21 cellular contexts compared by ENCODE assay signal in genomic region chrX:3950373-3950772, GRCh38.
DNase-seq lines count a peak whose midpoint lies in the region; ATAC-seq and TF ChIP-seq lines count a peak whose summit lies in the region.
"Had no signal": no experiment of that assay in that cellular context is flagged by ENCODE, and none has a peak within 500 bp of the region (broad histone marks: within the 10 kb centered on the region; RNA-seq: fewer than 3 reads in every experiment).

No MANE protein-coding gene starts in this region.

- no peak overlapping the region for H2AFZ ChIP-seq in mammary epithelial cell (ENCODE audit: low read depth, low read length)
- H2AFZ ChIP-seq: GM23338, PC-9 had no signal

- no peaks in the 10 kb centered on the region for H3K27me3 Mint-ChIP-seq in MCF 10A (ENCODE audit: insufficient read depth, unreplicated experiment)
- H3K27me3 Mint-ChIP-seq in T-helper 2 cell treated with Interferon-gamma antibody and Interleukin-4, amounts not matched to agents 5 μg/mL and 100 μg/mL, for 36 hours (ENCODE audit: low read depth) = no peaks in the 10 kb centered on the region

- intact Hi-C loops in mammary epithelial cell (cut with micrococcal nuclease) (no loop called here), MCF 10A (cut with micrococcal nuclease) (no loop called here)

- no peaks in the 10 kb centered on the region for H3K27me3 ChIP-seq in mammary epithelial cell (ENCODE audit: insufficient read depth, low read length)
- no peaks in the 10 kb centered on the region for H3K27me3 ChIP-seq in brain microvascular endothelial cell (replicated peaks)
- no peaks in the 10 kb centered on the region for H3K27me3 ChIP-seq in BE2C

- H4K20me1 ChIP-seq in mammary epithelial cell (ENCODE audit: insufficient read depth, low read length) = no peaks in the 10 kb centered on the region

- no peaks in the 10 kb centered on the region for H3K36me3 Mint-ChIP-seq in MCF 10A (ENCODE audit: insufficient read depth, unreplicated experiment)
- H3K36me3 Mint-ChIP-seq in T-helper 2 cell treated with Interferon-gamma antibody and Interleukin-4, amounts not matched to agents 5 μg/mL and 100 μg/mL, for 36 hours (ENCODE audit: low read depth) = no peaks in the 10 kb centered on the region

- H3K9ac ChIP-seq in mammary epithelial cell (ENCODE audit: insufficient read depth, low read length) = no peak overlapping the region

- H3K4me1 ChIP-seq in mammary epithelial cell (ENCODE audit: insufficient read depth, low read length) (no peaks in the 10 kb centered on the region), BE2C (no peaks in the 10 kb centered on the region)

- H3K4me3 ChIP-seq in mammary epithelial cell (replicated peaks in 1 of 3; ENCODE audit: insufficient read depth in 1 of 3, low read depth in 2 of 3, low read length in 3 of 3) = no peak overlapping the region
- no peak overlapping the region for H3K4me3 ChIP-seq in brain microvascular endothelial cell (ENCODE audit: low read depth, low read length)
- H3K4me3 ChIP-seq in BE2C (ENCODE audit: low read depth, low read length) = no peak overlapping the region
- H3K4me3 ChIP-seq: GM23338, PC-9 had no signal

- WGBS in mammary epithelial cell (ENCODE audit: low coverage, missing lambda C conversion rate) = 53% methylated on average over 3 of the region's 3 CpGs

- CTCF ChIA-PET in mammary epithelial cell (lab: Charles Lee; ENCODE audit: low non-redundant PET) = no interaction called here
- CTCF ChIA-PET in MCF 10A (lab: Yijun Ruan, JAX) = interaction anchor here (0.6 to 1.6 kb wide), 4 partner anchors 12 to 783 kb away, joined by 3 to 10 read pairs (median 3); no protein-coding TSS in a partner anchor

- DNase-seq in mammary epithelial cell (peak; percentile 26), MCF 10A (ENCODE audit: unreplicated experiment) (no peak), brain microvascular endothelial cell (peak; percentile 16), iris pigment epithelial cell (ENCODE audit: low read depth) (peak; percentile 2), stromal cell of bone marrow (ENCODE audit: low read depth) (peak; percentile 12), BE2C (no peak), omental fat pad (ENCODE audit: low spot score) (no peak)
- DNase-seq in T-helper 2 cell treated with Interferon-gamma antibody and Interleukin-4, amounts not matched to agents 5 μg/mL and 100 μg/mL, for 36 hours (ENCODE audit: low spot score) = no peak
- DNase-seq: H9, Kasumi-1, NCI-H1105 treated with DMSO at 0.1 percent for 48 hours, NCI-H146, NCI-H1930, NCI-H2107, NCI-H526 treated with DMSO at 0.1 percent for 48 hours, SHP77 had no signal

- no peak overlapping the region for H3K4me3 Mint-ChIP-seq in MCF 10A (ENCODE audit: unreplicated experiment)
- H3K4me3 Mint-ChIP-seq in T-helper 2 cell treated with Interferon-gamma antibody and Interleukin-4, amounts not matched to agents 5 μg/mL and 100 μg/mL, for 36 hours = no peak overlapping the region
- H3K4me3 Mint-ChIP-seq: GM23338, H9 had no signal

- H3K9me3 Mint-ChIP-seq in MCF 10A (ENCODE audit: unreplicated experiment) = peaks cover 15% of the 10 kb centered on the region
- no peaks in the 10 kb centered on the region for H3K9me3 Mint-ChIP-seq in T-helper 2 cell treated with Interferon-gamma antibody and Interleukin-4, amounts not matched to agents 5 μg/mL and 100 μg/mL, for 36 hours

- no peak overlapping the region for H3K27ac ChIP-seq in mammary epithelial cell (ENCODE audit: insufficient read depth, low read depth, low read length)
- no peak overlapping the region for H3K27ac ChIP-seq in brain microvascular endothelial cell
- H3K27ac ChIP-seq: 22Rv1, PC-9, RWPE1 had no signal

- TF ChIP-seq CTCF in mammary epithelial cell (conservative IDR thresholded peaks at IDR 0.05 in 1 of 2, IDR thresholded peaks at IDR 0.05 in 1 of 2; ENCODE audit: extremely low read depth in 1 of 2, insufficient read depth in 1 of 2, low read depth in 1 of 2, low read length in 2 of 2) (no peak), MCF 10A (IDR thresholded peaks at IDR 0.05; ENCODE audit: unreplicated experiment) (no peak), brain microvascular endothelial cell (IDR thresholded peaks at IDR 0.05; ENCODE audit: low read depth, low read length, missing control alignments) (no peak), BE2C (IDR thresholded peaks at IDR 0.05; ENCODE audit: low read depth, low read length) (no peak), omental fat pad (IDR thresholded peaks at IDR 0.05) (no peak)

- H3K79me2 ChIP-seq in mammary epithelial cell (ENCODE audit: insufficient read depth, low read length) = no peaks in the 10 kb centered on the region

- BruUV-seq in mammary epithelial cell (replicated peaks; lab: Mats Ljungman, UMichigan) = no TSS peak
- no TSS peak for BruUV-seq in MCF 10A (replicated peaks; lab: Mats Ljungman, UMichigan)

- POLR2A ChIA-PET in MCF 10A (lab: Yijun Ruan, JAX) = no interaction called here

- H3K9me3 ChIP-seq in mammary epithelial cell (replicated peaks; ENCODE audit: insufficient read depth, low read length) = peaks cover 3% of the 10 kb centered on the region
- no peaks in the 10 kb centered on the region for H3K9me3 ChIP-seq in BE2C

- no peak for ATAC-seq in omental fat pad (ENCODE audit: low FRiP score)
- ATAC-seq: GM23338, HepG2 had no signal

- H3K4me2 ChIP-seq in mammary epithelial cell (ENCODE audit: insufficient read depth, low read depth, low read length) = no peak overlapping the region
- H3K4me2 ChIP-seq: GM23338, PC-9 had no signal

- dilution Hi-C loops in mammary epithelial cell (cut with HindIII; ENCODE audit: low sequenced_read_pairs) = no loop called here

- in situ Hi-C loops in mammary epithelial cell (cut with MboI; ENCODE audit: low sequenced_read_pairs in 2 of 2) = no loop called here
- in situ Hi-C loops in brain microvascular endothelial cell (cut with HindIII; ENCODE audit: low pct_ligation_motif_present, low sequenced_read_pairs) = no loop called here

- no peak overlapping the region for H3K27ac Mint-ChIP-seq in MCF 10A (ENCODE audit: low read depth, unreplicated experiment)
- no peak overlapping the region for H3K27ac Mint-ChIP-seq in T-helper 2 cell treated with Interferon-gamma antibody and Interleukin-4, amounts not matched to agents 5 μg/mL and 100 μg/mL, for 36 hours
- H3K27ac Mint-ChIP-seq: GM23338, H9 had no signal

- no peaks in the 10 kb centered on the region for H3K36me3 ChIP-seq in mammary epithelial cell (ENCODE audit: insufficient read depth, low read length)
- H3K36me3 ChIP-seq in brain microvascular endothelial cell (replicated peaks) = no peaks in the 10 kb centered on the region
- H3K36me3 ChIP-seq in BE2C = no peaks in the 10 kb centered on the region

- H3K4me1 Mint-ChIP-seq in MCF 10A (ENCODE audit: insufficient read depth, unreplicated experiment) = no peaks in the 10 kb centered on the region
- H3K4me1 Mint-ChIP-seq in T-helper 2 cell treated with Interferon-gamma antibody and Interleukin-4, amounts not matched to agents 5 μg/mL and 100 μg/mL, for 36 hours (ENCODE audit: low read depth) = no peaks in the 10 kb centered on the region
- H3K4me1 Mint-ChIP-seq: GM23338, H9 had no signal

Comparison
In these comparisons a context has a peak if more than half of its experiments do, and no peak if none do; other contexts are left out.
1. DNase-seq: peak in mammary epithelial cell (single experiment), brain microvascular endothelial cell (single experiment), iris pigment epithelial cell (single experiment) and stromal cell of bone marrow (single experiment); none in MCF 10A (single experiment), BE2C (single experiment), omental fat pad (single experiment) and T-helper 2 cell treated with Interferon-gamma antibody and Interleukin-4, amounts not matched to agents 5 μg/mL and 100 μg/mL, for 36 hours (single experiment).